ENCODE assay signal across 19 cellular contexts in the genomic region with DNA sequence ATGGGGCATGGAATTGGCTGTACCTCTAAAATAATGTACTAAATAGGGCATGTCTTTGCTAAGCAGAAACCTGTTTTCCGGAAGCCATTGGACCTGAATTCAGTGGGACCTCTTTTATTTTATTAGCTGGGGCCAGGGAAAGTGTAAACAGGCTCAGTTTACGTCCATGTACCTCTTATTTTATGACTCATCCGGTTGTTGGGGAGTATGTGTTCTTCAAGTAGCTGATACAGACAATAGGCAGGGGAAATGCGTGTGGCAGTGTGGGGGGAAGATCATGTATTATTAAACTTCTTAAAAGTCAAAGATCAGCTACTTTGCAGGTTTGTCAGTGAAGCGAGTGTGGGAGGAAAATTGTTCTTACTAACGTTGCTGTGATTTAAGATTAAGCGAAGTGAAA. TPM values are rescaled to one million over a fixed set of nuclear protein-coding genes. Genes with fewer than 3 reads are reported as not detected.
DNase-seq lines count a peak whose midpoint lies in the region; ATAC-seq and TF ChIP-seq lines count a peak whose summit lies in the region.
"Had no signal": no experiment of that assay in that cellular context is flagged by ENCODE, and none has a peak within 500 bp of the region (broad histone marks: within the 10 kb centered on the region; RNA-seq: fewer than 3 reads in every experiment).

No MANE protein-coding gene starts in this region.

- H3K27me3 Mint-ChIP-seq in GM23338 (ENCODE audit: insufficient read depth, low read depth, poor library complexity) (peaks cover 68% of the 10 kb centered on the region), WTC11 (ENCODE audit: low read depth) (peaks cover 71% of the 10 kb centered on the region)

- H3K27me3 ChIP-seq in GM23338 (ENCODE audit: insufficient read depth): peaks cover 76% of the 10 kb centered on the region
- H3K27me3 ChIP-seq in smooth muscle cell (ENCODE audit: low read depth): no peaks in the 10 kb centered on the region
- H3K27me3 ChIP-seq: testis had no signal

- ATAC-seq in GM23338 (no peak), WTC11 (no peak), HG02884 (IDR thresholded peaks at IDR 0.05; ENCODE audit: unreplicated experiment) (no peak), HG03280 (IDR thresholded peaks at IDR 0.05; ENCODE audit: unreplicated experiment) (no peak), GM18870 (IDR thresholded peaks at IDR 0.05; ENCODE audit: unreplicated experiment) (no peak)
- ATAC-seq: foreskin keratinocyte had no signal

- H2AFZ ChIP-seq in GM23338: no peak overlapping the region
- no peak overlapping the region for H2AFZ ChIP-seq in smooth muscle cell (ENCODE audit: low read depth)

- H3K36me3 ChIP-seq in GM23338 (ENCODE audit: insufficient read depth) (no peaks in the 10 kb centered on the region), smooth muscle cell (ENCODE audit: low read depth) (no peaks in the 10 kb centered on the region)
- H3K36me3 ChIP-seq: BLaER1 treated with 17β-estradiol and CSF1 and Interleukin-3, amounts not matched to agents 10 nM and 100 nM; left ventricle myocardium inferior had no signal

- no peak for TF ChIP-seq CTCF in GM23338 (conservative IDR thresholded peaks at IDR 0.05; ENCODE audit: low read depth in 2 of 2)
- TF ChIP-seq CTCF in WTC11 (IDR thresholded peaks at IDR 0.05): no peak
- TF ChIP-seq CTCF in smooth muscle cell (IDR thresholded peaks at IDR 0.05; ENCODE audit: borderline replicate concordance, insufficient read depth, poor library complexity, severe bottlenecking): no peak

- CTCF ChIA-PET in WTC11 (lab: Charles Lee): interaction anchor here (0.8 to 2.1 kb wide), 3 partner anchors 16 to 352 kb away, joined by 3 to 6 read pairs (median 5); no protein-coding TSS in a partner anchor

- H3K36me3 Mint-ChIP-seq in GM23338 (ENCODE audit: low read depth) (no peaks in the 10 kb centered on the region), WTC11 (no peaks in the 10 kb centered on the region)

- H3K9me3 Mint-ChIP-seq in GM23338 (no peaks in the 10 kb centered on the region; the same call in 2 of the 3 replicates), WTC11 (no peaks in the 10 kb centered on the region)

- H3K4me1 Mint-ChIP-seq in GM23338 (peaks cover 43% of the 10 kb centered on the region), WTC11 (peaks cover 63% of the 10 kb centered on the region)

- no peaks in the 10 kb centered on the region for H3K9me2 ChIP-seq in GM23338 (ENCODE audit: insufficient read depth)

- H4K20me1 ChIP-seq in GM23338 (replicated peaks; ENCODE audit: insufficient read depth): no peaks in the 10 kb centered on the region
- peaks cover 38% of the 10 kb centered on the region for H4K20me1 ChIP-seq in smooth muscle cell (ENCODE audit: low read depth)

- DNase-seq in GM23338 (ENCODE audit: low spot score) (no peak), WTC11 (ENCODE audit: low spot score) (no peak), left kidney (ENCODE audit: low read depth, low spot score) (peak; percentile 80), smooth muscle cell (lab: John Stamatoyannopoulos, UW; ENCODE audit: unreplicated experiment) (no peak)
- DNase-seq: activated CD8-positive, alpha-beta memory T cell treated with anti-CD3 and anti-CD28 coated beads, Interleukin-2, amount 50 U/mL, for 4 hours; activated gamma-delta T cell; DMS 273 treated with DMSO at 0.1 percent for 48 hours; GOT3; left ventricle myocardium inferior; NCI-H446 treated with DMSO at 0.1 percent for 48 hours; SIG-M5; testis had no signal

- POLR2A ChIA-PET in WTC11 (lab: Charles Lee): no interaction called here

- no peak overlapping the region for H3K27ac Mint-ChIP-seq in GM23338
- no peak overlapping the region for H3K27ac Mint-ChIP-seq in WTC11

- H3K4me2 ChIP-seq in GM23338 (peak overlapping the region; percentile 90), smooth muscle cell (peak overlapping the region; percentile 98)

- H3K4me3 Mint-ChIP-seq in GM23338 (no peak overlapping the region), WTC11 (peak overlapping the region; percentile 71; the same call in 1 of the 2 replicates)

- no peak overlapping the region for H3K27ac ChIP-seq in GM23338 (ENCODE audit: low read depth)
- H3K27ac ChIP-seq in smooth muscle cell (ENCODE audit: low read depth): peak overlapping the region; percentile 61
- H3K27ac ChIP-seq: BLaER1 treated with 17β-estradiol and CSF1 and Interleukin-3, amounts not matched to agents 10 nM and 100 nM; foreskin keratinocyte; left ventricle myocardium inferior; parathyroid adenoma; testis had no signal

- H3K79me2 ChIP-seq in GM23338 (replicated peaks; ENCODE audit: insufficient read depth): no peaks in the 10 kb centered on the region
- H3K79me2 ChIP-seq in smooth muscle cell (ENCODE audit: low read depth): peaks cover 40% of the 10 kb centered on the region
- H3K79me2 ChIP-seq: parathyroid adenoma had no signal

- whole genome bisulfite sequencing in smooth muscle cell (ENCODE audit: low lambda C conversion rate): 64% methylated on average over 7 of the region's 7 CpGs

- H3K4me1 ChIP-seq in GM23338 (ENCODE audit: insufficient read depth): peaks cover 54% of the 10 kb centered on the region
- peaks cover 6% of the 10 kb centered on the region for H3K4me1 ChIP-seq in smooth muscle cell (ENCODE audit: low read depth)
- H3K4me1 ChIP-seq: parathyroid adenoma had no signal

- peak overlapping the region; percentile 73 for H3K9ac ChIP-seq in smooth muscle cell (ENCODE audit: low read depth)
- H3K9ac ChIP-seq: BLaER1 treated with 17β-estradiol and CSF1 and Interleukin-3, amounts not matched to agents 10 nM and 100 nM; parathyroid adenoma had no signal

- H3K9me3 ChIP-seq in smooth muscle cell (replicated peaks; ENCODE audit: low read depth): no peaks in the 10 kb centered on the region
- H3K9me3 ChIP-seq: left ventricle myocardium inferior, testis had no signal

- H3K4me3 ChIP-seq in GM23338 (peak overlapping the region; percentile 65; the same call in 1 of the 2 replicates), smooth muscle cell (no peak overlapping the region)

- H3F3A ChIP-seq in GM23338 (replicated peaks; ENCODE audit: low read depth) (peaks cover 8% of the 10 kb centered on the region; the same call in 1 of the 2 replicates), smooth muscle cell (ENCODE audit: low read depth) (peaks cover 4% of the 10 kb centered on the region)

TF ChIP-seq in GM23338, 12 proteins besides CTCF, POLR2A, EP300 and RAD21 (continues in another document):
- TF ChIP-seq ETS1 (IDR thresholded peaks at IDR 0.05) (no peak), CREB1 (CRISPR knock-in tag; IDR thresholded peaks at IDR 0.05; ENCODE audit: low read depth) (no peak), POLR2AphosphoS5 (IDR thresholded peaks at IDR 0.05; ENCODE audit: low read depth) (no peak), JUNB (IDR thresholded peaks at IDR 0.05; ENCODE audit: unreplicated experiment) (no peak), ZNF331 (CRISPR knock-in tag; IDR thresholded peaks at IDR 0.05; ENCODE audit: low read depth) (no peak)

TF ChIP-seq in WTC11, 78 proteins besides CTCF, POLR2A, EP300 and RAD21:
- TF ChIP-seq NR1H2 (CRISPR knock-in tag; IDR thresholded peaks at IDR 0.05): no peak
- no peak for TF ChIP-seq CBFB (CRISPR knock-in tag; IDR thresholded peaks at IDR 0.05; ENCODE audit: low read depth)
- no peak for TF ChIP-seq HMGXB4 (CRISPR knock-in tag; IDR thresholded peaks at IDR 0.05)
- TF ChIP-seq GABPB1 (CRISPR knock-in tag; IDR thresholded peaks at IDR 0.05): no peak
- no peak for TF ChIP-seq TEAD4 (CRISPR knock-in tag; IDR thresholded peaks at IDR 0.05)
- TF ChIP-seq JAZF1 (CRISPR knock-in tag; IDR thresholded peaks at IDR 0.05): no peak
- TF ChIP-seq NR3C1 (CRISPR knock-in tag; conservative IDR thresholded peaks at IDR 0.05; ENCODE audit: low read depth): no peak
- TF ChIP-seq, protein P1, sequence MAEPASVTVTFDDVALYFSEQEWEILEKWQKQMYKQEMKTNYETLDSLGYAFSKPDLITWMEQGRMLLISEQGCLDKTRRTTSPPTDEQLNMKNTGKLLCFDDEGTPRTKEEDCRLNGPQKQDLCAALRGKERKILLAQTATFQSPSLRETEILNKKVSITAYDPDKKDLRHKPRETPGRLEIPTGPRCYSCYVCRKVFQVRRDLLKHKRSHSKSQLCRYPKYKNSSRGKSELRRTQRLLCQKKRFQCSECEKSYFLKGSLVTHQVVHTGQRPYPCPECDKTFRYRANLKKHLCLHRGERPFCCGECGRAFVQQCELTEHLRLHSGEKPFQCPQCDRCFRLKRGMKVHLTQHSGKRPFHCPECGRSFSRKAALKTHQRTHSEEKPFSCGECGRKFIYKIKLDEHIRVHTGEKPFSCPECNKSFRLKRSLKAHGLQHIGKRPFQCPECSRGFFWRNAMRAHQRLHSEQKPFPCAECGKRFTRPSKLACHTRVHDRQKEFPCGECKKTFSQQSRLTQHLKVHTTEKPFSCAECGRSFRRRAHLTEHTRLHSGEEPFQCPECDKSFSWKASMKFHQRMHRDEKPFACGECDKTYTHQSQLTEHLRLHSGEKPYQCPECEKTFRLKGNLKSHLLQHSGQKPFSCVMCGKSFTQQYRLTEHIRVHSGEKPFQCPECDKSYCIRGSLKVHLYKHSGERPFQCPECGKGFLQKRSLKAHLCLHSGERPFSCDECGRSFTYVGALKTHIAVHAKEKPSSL (CRISPR knock-in tag; conservative IDR thresholded peaks at IDR 0.05): no peak

RNA-seq across cellular contexts. Expression of gene GDNF, which starts 1.4 kb away (rescaled TPM):
- total RNA-seq in GM23338 (2014; rRNA removed; shearing (Covaris generic)): 0.17 TPM in 1 of 2 replicates, not detected in the other
- polyA plus RNA-seq in GM23338 (2016; fragmentation: Nextera tagmentation; extraction: Ambion mirVana): 0.13 and 0.21 TPM in 2 replicates
- total RNA-seq in WTC11 (2021): 0.96 to 4.7 TPM (median 1.1 TPM) in 3 replicates
- 18.8 and 20.8 TPM in 2 replicates for total RNA-seq in smooth muscle cell
- 11.5 and 12.9 TPM in 2 replicates for polyA plus RNA-seq in smooth muscle cell
- total RNA-seq: cerebellum had no signal
